ENCODE assay signal across 14 cellular contexts in the genomic region with DNA sequence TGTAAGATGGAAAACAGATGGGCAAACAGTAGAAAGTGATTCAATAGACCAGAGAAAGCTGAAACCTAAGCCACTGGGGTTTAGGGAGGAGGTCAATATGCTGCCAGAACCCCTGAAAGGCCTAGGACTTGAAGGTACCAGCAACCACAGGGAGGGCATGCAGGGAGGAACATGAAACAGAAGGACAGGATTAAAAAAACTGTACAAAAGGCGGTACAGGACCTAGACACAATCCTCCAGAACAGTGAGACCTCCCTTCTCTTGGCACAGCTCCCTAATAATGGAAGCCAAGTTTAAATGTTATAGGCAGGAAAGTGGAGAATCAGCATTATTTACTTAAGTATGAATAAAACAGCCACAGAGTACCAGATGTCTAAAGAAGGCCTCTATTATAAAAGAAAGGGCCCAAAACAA.
A peak's percentile ranks its signal among the peaks of the same experiment; 100 is the strongest.
DNase-seq lines count a peak whose midpoint lies in the region; ATAC-seq and TF ChIP-seq lines count a peak whose summit lies in the region.
"Had no signal": no experiment of that assay in that cellular context is flagged by ENCODE, and none has a peak within 500 bp of the region (broad histone marks: within the 10 kb centered on the region; RNA-seq: fewer than 3 reads in every experiment).

No MANE protein-coding gene starts in this region.

- H3K4me1 Mint-ChIP-seq in brain, result peaks cover 37% of the 10 kb centered on the region

- H3K27me3 ChIP-seq in WERI-Rb-1 (ENCODE audit: insufficient read depth, low read depth, severe bottlenecking), result no peaks in the 10 kb centered on the region

- H3K27ac Mint-ChIP-seq in brain, result peak overlapping the region; percentile 45 to 91 (median 84)
- H3K27ac Mint-ChIP-seq: activated CD4-positive, alpha-beta T cell treated with anti-CD3 and anti-CD28 coated beads, Interleukin-2, amount 10 ng/mL, durations not matched to agents 24 days and 14 days; activated naive CD8-positive, alpha-beta T cell treated with anti-CD3 and anti-CD28 coated beads, Interleukin-2, amount 10 ng/mL, durations not matched to agents 7 days and 5 days had no signal

- DNase-seq in DMS153 (lab: John Stamatoyannopoulos, UW) (peak; percentile 59), NCI-H1694 treated with DMSO at 0.1 percent for 48 hours (lab: John Stamatoyannopoulos, UW) (peak; percentile 66), lung microvascular endothelial cell (ENCODE audit: low read depth in 2 of 2) (peak; percentile 10 to 41), RKO (ENCODE audit: low spot score) (no peak), WERI-Rb-1 (no peak)
- DNase-seq: activated CD4-positive, alpha-beta T cell treated with anti-CD3 and anti-CD28 coated beads, Interleukin-2, amount 10 ng/mL, durations not matched to agents 24 days and 14 days; activated naive CD8-positive, alpha-beta T cell treated with anti-CD3 and anti-CD28 coated beads, Interleukin-2, amount 10 ng/mL, durations not matched to agents 7 days and 5 days; CD8-positive, alpha-beta memory T cell; mammary epithelial cell; right cardiac atrium; SIG-M5 had no signal

- peaks cover 79% of the 10 kb centered on the region for H3K36me3 ChIP-seq in WERI-Rb-1

- peaks cover 69% of the 10 kb centered on the region for H3K36me3 Mint-ChIP-seq in brain

- TF ChIP-seq CTCF in brain (conservative IDR thresholded peaks at IDR 0.05) (no peak), WERI-Rb-1 (IDR thresholded peaks at IDR 0.05; ENCODE audit: low read depth, low read length) (no peak)

- H3K9me3 ChIP-seq in WERI-Rb-1 (ENCODE audit: severe bottlenecking), result no peaks in the 10 kb centered on the region

- no peaks in the 10 kb centered on the region for H3K9me3 Mint-ChIP-seq in brain
- H3K9me3 Mint-ChIP-seq: activated CD4-positive, alpha-beta T cell treated with anti-CD3 and anti-CD28 coated beads, Interleukin-2, amount 10 ng/mL, durations not matched to agents 24 days and 14 days; activated naive CD8-positive, alpha-beta T cell treated with anti-CD3 and anti-CD28 coated beads, Interleukin-2, amount 10 ng/mL, durations not matched to agents 7 days and 5 days; CD8-positive, alpha-beta memory T cell had no signal

- no peak overlapping the region for H3K4me3 ChIP-seq in WERI-Rb-1 (ENCODE audit: low read depth, low read length)

- H3K27ac ChIP-seq in WERI-Rb-1, result no peak overlapping the region

- peak overlapping the region in 1 of 5 experiments; percentile 20 for H3K4me3 Mint-ChIP-seq in brain
- H3K4me3 Mint-ChIP-seq: activated CD4-positive, alpha-beta T cell treated with anti-CD3 and anti-CD28 coated beads, Interleukin-2, amount 10 ng/mL, durations not matched to agents 24 days and 14 days; activated naive CD8-positive, alpha-beta T cell treated with anti-CD3 and anti-CD28 coated beads, Interleukin-2, amount 10 ng/mL, durations not matched to agents 7 days and 5 days; CD8-positive, alpha-beta memory T cell had no signal

- H3K27me3 Mint-ChIP-seq in brain, result no peaks in the 10 kb centered on the region
- H3K27me3 Mint-ChIP-seq: activated CD4-positive, alpha-beta T cell treated with anti-CD3 and anti-CD28 coated beads, Interleukin-2, amount 10 ng/mL, durations not matched to agents 24 days and 14 days; activated naive CD8-positive, alpha-beta T cell treated with anti-CD3 and anti-CD28 coated beads, Interleukin-2, amount 10 ng/mL, durations not matched to agents 7 days and 5 days; CD8-positive, alpha-beta memory T cell had no signal

- ATAC-seq in GM19328 (IDR thresholded peaks at IDR 0.05; ENCODE audit: unreplicated experiment), result no peak
- no peak for ATAC-seq in GM19455 (IDR thresholded peaks at IDR 0.05; ENCODE audit: unreplicated experiment)
- ATAC-seq: right cardiac atrium had no signal

Comparison
In these comparisons a context has a peak if more than half of its experiments do, and no peak if none do; other contexts are left out.
1. DNase-seq: peak in DMS153 (single experiment), NCI-H1694 treated with DMSO at 0.1 percent for 48 hours (single experiment) and lung microvascular endothelial cell (2 of 2); none in RKO (single experiment) and WERI-Rb-1 (single experiment).